ENCODE assay signal across 1 cellular context in the genomic region with DNA sequence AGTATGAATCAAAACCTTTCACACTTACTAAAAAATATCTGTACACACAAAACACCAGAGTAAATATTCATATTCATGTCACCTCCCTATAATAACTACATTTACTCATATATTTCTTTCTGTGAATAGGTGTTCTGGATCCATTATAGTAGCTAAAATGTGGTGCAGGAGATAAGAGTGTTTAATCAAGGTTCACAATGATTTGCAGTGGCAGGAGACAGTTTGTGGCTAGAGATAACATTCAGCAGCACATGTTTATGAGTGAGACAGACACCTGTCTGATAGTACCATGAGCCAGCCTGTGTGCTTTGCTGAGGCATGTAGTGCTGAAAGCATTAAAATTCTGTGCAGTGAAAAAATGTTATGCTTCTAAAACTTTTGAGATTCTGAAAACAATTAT.
A peak's percentile ranks its signal among the peaks of the same experiment; 100 is the strongest.
TF ChIP-seq lines count a peak whose summit lies in the region.

No MANE protein-coding gene starts in this region.

TF ChIP-seq in K562, 482 proteins besides CTCF, POLR2A, EP300 and RAD21 (continued from another document and continues in another):
- TF ChIP-seq, protein P1, sequence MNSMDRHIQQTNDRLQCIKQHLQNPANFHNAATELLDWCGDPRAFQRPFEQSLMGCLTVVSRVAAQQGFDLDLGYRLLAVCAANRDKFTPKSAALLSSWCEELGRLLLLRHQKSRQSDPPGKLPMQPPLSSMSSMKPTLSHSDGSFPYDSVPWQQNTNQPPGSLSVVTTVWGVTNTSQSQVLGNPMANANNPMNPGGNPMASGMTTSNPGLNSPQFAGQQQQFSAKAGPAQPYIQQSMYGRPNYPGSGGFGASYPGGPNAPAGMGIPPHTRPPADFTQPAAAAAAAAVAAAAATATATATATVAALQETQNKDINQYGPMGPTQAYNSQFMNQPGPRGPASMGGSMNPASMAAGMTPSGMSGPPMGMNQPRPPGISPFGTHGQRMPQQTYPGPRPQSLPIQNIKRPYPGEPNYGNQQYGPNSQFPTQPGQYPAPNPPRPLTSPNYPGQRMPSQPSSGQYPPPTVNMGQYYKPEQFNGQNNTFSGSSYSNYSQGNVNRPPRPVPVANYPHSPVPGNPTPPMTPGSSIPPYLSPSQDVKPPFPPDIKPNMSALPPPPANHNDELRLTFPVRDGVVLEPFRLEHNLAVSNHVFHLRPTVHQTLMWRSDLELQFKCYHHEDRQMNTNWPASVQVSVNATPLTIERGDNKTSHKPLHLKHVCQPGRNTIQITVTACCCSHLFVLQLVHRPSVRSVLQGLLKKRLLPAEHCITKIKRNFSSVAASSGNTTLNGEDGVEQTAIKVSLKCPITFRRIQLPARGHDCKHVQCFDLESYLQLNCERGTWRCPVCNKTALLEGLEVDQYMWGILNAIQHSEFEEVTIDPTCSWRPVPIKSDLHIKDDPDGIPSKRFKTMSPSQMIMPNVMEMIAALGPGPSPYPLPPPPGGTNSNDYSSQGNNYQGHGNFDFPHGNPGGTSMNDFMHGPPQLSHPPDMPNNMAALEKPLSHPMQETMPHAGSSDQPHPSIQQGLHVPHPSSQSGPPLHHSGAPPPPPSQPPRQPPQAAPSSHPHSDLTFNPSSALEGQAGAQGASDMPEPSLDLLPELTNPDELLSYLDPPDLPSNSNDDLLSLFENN (IDR thresholded peaks at IDR 0.05; ENCODE audit: low read depth in 2 of 2, low read length in 2 of 2) = peak in 1 of 2 experiments; percentile 94; a peak in 2 of 4 replicates
- TF ChIP-seq ZNF133 (CRISPR knock-in tag; IDR thresholded peaks at IDR 0.05) (no peak), EHMT2 (IDR thresholded peaks at IDR 0.05) (no peak), SMARCA4 (IDR thresholded peaks at IDR 0.05) (peak; percentile 98), CEBPB (tag; IDR thresholded peaks at IDR 0.05) (no peak), FOXA1 (IDR thresholded peaks at IDR 0.05; ENCODE audit: borderline replicate concordance) (no peak), ATF7 (IDR thresholded peaks at IDR 0.05) (peak; percentile 67), SREBF1 (IDR thresholded peaks at IDR 0.05; ENCODE audit: borderline replicate concordance, low read depth, low read length) (no peak), ARID1B (IDR thresholded peaks at IDR 0.05) (peak; percentile 99), RBBP5 (IDR thresholded peaks at IDR 0.05; ENCODE audit: borderline replicate concordance, insufficient read depth, low read length, poor library complexity, severe bottlenecking) (no peak), SIN3A (IDR thresholded peaks at IDR 0.05; ENCODE audit: borderline replicate concordance in 2 of 2, control insufficient read depth in 1 of 2, low read depth in 2 of 2, low read length in 2 of 2) (no peak), ELF4 (CRISPR knock-in tag; IDR thresholded peaks at IDR 0.05) (peak; percentile 95), L3MBTL2 (IDR thresholded peaks at IDR 0.05) (peak; percentile 57; the same call in 1 of the 2 replicates), TRIM24 (IDR thresholded peaks at IDR 0.05) (peak; percentile 96 to 97), SP2 (IDR thresholded peaks at IDR 0.05; ENCODE audit: extremely low read depth, low read depth, low read length, poor library complexity, severe bottlenecking) (no peak), ESRRA (IDR thresholded peaks at IDR 0.05; ENCODE audit: borderline replicate concordance, low read depth) (peak; percentile 66; the same call in 1 of the 2 replicates), ETV6 (IDR thresholded peaks at IDR 0.05; ENCODE audit: borderline replicate concordance in 1 of 2, low read depth in 2 of 2, low read length in 1 of 2) (peak in 1 of 2 experiments; percentile 50; a peak in 1 of 4 replicates), ETV6 (CRISPR knock-in tag; IDR thresholded peaks at IDR 0.05; ENCODE audit: borderline replicate concordance) (no peak), ZNF766 (CRISPR knock-in tag; conservative IDR thresholded peaks at IDR 0.05) (peak; percentile 92), TEAD2 (tag; IDR thresholded peaks at IDR 0.05) (peak; percentile 70), ZNF584 (CRISPR knock-in tag; IDR thresholded peaks at IDR 0.05; ENCODE audit: low read depth) (peak; percentile 66; the same call in 1 of the 2 replicates), DMBX1 (CRISPR knock-in tag; IDR thresholded peaks at IDR 0.05; ENCODE audit: borderline replicate concordance) (peak; percentile 96), PHB2 (IDR thresholded peaks at IDR 0.05; ENCODE audit: low read depth) (peak; percentile 89; the same call in 1 of the 2 replicates), NFXL1 (CRISPR knock-in tag; IDR thresholded peaks at IDR 0.05) (peak; percentile 70; the same call in 1 of the 2 replicates), HSF4 (CRISPR knock-in tag; IDR thresholded peaks at IDR 0.05; ENCODE audit: borderline replicate concordance) (no peak), CSDE1 (IDR thresholded peaks at IDR 0.05) (no peak), GTF2E2 (tag; IDR thresholded peaks at IDR 0.05) (0 out of 2 replicates have a peak, but pooled peaks have one; percentile 49), MEF2A (IDR thresholded peaks at IDR 0.05; ENCODE audit: control insufficient read depth, low read depth, low read length) (no peak), NCOA2 (IDR thresholded peaks at IDR 0.05; ENCODE audit: partially characterized antibody in 2 of 2) (peak; percentile 77), SOX6 (IDR thresholded peaks at IDR 0.05) (peak; percentile 99), NFE2 (IDR thresholded peaks at IDR 0.05; ENCODE audit: low read depth) (peak; percentile 85)
- TF ChIP-seq, protein P2, sequence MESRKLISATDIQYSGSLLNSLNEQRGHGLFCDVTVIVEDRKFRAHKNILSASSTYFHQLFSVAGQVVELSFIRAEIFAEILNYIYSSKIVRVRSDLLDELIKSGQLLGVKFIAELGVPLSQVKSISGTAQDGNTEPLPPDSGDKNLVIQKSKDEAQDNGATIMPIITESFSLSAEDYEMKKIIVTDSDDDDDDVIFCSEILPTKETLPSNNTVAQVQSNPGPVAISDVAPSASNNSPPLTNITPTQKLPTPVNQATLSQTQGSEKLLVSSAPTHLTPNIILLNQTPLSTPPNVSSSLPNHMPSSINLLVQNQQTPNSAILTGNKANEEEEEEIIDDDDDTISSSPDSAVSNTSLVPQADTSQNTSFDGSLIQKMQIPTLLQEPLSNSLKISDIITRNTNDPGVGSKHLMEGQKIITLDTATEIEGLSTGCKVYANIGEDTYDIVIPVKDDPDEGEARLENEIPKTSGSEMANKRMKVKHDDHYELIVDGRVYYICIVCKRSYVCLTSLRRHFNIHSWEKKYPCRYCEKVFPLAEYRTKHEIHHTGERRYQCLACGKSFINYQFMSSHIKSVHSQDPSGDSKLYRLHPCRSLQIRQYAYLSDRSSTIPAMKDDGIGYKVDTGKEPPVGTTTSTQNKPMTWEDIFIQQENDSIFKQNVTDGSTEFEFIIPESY (CRISPR knock-in tag; IDR thresholded peaks at IDR 0.05) = no peak
- TF ChIP-seq, protein P3, sequence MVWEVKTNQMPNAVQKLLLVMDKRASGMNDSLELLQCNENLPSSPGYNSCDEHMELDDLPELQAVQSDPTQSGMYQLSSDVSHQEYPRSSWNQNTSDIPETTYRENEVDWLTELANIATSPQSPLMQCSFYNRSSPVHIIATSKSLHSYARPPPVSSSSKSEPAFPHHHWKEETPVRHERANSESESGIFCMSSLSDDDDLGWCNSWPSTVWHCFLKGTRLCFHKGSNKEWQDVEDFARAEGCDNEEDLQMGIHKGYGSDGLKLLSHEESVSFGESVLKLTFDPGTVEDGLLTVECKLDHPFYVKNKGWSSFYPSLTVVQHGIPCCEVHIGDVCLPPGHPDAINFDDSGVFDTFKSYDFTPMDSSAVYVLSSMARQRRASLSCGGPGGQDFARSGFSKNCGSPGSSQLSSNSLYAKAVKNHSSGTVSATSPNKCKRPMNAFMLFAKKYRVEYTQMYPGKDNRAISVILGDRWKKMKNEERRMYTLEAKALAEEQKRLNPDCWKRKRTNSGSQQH (CRISPR knock-in tag; IDR thresholded peaks at IDR 0.05) = 0 out of 2 replicates have a peak, but pooled peaks have one; percentile 28
- TF ChIP-seq, protein P4, sequence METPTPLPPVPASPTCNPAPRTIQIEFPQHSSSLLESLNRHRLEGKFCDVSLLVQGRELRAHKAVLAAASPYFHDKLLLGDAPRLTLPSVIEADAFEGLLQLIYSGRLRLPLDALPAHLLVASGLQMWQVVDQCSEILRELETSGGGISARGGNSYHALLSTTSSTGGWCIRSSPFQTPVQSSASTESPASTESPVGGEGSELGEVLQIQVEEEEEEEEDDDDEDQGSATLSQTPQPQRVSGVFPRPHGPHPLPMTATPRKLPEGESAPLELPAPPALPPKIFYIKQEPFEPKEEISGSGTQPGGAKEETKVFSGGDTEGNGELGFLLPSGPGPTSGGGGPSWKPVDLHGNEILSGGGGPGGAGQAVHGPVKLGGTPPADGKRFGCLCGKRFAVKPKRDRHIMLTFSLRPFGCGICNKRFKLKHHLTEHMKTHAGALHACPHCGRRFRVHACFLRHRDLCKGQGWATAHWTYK (CRISPR knock-in tag; IDR thresholded peaks at IDR 0.05) = peak; percentile 77; the same call in 1 of the 2 replicates
- TF ChIP-seq, protein P5, sequence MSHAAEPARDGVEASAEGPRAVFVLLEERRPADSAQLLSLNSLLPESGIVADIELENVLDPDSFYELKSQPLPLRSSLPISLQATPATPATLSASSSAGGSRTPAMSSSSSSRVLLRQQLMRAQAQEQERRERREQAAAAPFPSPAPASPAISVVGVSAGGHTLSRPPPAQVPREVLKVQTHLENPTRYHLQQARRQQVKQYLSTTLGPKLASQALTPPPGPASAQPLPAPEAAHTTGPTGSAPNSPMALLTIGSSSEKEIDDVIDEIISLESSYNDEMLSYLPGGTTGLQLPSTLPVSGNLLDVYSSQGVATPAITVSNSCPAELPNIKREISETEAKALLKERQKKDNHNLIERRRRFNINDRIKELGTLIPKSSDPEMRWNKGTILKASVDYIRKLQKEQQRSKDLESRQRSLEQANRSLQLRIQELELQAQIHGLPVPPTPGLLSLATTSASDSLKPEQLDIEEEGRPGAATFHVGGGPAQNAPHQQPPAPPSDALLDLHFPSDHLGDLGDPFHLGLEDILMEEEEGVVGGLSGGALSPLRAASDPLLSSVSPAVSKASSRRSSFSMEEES (CRISPR knock-in tag; IDR thresholded peaks at IDR 0.05) = no peak
- TF ChIP-seq, protein P6, sequence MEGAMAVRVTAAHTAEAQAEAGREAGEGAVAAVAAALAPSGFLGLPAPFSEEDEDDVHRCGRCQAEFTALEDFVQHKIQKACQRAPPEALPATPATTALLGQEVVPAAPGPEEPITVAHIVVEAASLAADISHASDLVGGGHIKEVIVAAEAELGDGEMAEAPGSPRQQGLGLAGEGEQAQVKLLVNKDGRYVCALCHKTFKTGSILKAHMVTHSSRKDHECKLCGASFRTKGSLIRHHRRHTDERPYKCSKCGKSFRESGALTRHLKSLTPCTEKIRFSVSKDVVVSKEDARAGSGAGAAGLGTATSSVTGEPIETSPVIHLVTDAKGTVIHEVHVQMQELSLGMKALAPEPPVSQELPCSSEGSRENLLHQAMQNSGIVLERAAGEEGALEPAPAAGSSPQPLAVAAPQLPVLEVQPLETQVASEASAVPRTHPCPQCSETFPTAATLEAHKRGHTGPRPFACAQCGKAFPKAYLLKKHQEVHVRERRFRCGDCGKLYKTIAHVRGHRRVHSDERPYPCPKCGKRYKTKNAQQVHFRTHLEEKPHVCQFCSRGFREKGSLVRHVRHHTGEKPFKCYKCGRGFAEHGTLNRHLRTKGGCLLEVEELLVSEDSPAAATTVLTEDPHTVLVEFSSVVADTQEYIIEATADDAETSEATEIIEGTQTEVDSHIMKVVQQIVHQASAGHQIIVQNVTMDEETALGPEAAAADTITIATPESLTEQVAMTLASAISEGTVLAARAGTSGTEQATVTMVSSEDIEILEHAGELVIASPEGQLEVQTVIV (CRISPR knock-in tag; IDR thresholded peaks at IDR 0.05; ENCODE audit: borderline replicate concordance) = no peak
- TF ChIP-seq, protein P7, sequence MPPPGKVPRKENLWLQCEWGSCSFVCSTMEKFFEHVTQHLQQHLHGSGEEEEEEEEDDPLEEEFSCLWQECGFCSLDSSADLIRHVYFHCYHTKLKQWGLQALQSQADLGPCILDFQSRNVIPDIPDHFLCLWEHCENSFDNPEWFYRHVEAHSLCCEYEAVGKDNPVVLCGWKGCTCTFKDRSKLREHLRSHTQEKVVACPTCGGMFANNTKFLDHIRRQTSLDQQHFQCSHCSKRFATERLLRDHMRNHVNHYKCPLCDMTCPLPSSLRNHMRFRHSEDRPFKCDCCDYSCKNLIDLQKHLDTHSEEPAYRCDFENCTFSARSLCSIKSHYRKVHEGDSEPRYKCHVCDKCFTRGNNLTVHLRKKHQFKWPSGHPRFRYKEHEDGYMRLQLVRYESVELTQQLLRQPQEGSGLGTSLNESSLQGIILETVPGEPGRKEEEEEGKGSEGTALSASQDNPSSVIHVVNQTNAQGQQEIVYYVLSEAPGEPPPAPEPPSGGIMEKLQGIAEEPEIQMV (tag; conservative IDR thresholded peaks at IDR 0.05; ENCODE audit: low read depth) = 0 out of 2 replicates have a peak, but pooled peaks have one; percentile 60
- TF ChIP-seq, protein P8, sequence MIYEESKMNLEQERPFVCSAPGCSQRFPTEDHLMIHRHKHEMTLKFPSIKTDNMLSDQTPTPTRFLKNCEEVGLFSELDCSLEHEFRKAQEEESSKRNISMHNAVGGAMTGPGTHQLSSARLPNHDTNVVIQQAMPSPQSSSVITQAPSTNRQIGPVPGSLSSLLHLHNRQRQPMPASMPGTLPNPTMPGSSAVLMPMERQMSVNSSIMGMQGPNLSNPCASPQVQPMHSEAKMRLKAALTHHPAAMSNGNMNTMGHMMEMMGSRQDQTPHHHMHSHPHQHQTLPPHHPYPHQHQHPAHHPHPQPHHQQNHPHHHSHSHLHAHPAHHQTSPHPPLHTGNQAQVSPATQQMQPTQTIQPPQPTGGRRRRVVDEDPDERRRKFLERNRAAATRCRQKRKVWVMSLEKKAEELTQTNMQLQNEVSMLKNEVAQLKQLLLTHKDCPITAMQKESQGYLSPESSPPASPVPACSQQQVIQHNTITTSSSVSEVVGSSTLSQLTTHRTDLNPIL (CRISPR knock-in tag; IDR thresholded peaks at IDR 0.05) = no peak
